In the genomic region with DNA sequence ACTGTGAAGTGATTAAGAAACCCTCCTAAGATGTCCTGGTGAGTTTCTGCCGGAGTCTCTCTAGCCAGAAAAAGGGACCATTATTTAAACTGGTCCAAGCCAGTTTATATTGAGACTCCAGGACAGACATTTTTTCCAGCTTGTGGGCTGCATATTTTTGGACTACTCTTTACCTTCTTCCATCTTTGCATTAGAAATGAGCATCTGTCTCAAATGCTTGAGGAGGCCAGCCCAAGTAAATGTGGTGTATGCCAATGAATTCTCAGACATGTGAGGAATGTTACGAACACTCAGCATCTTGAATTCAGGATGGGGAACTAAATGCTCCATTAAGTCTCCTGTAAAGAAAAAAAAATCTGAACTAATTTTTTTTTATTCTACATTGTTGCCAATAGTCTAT, we compare ENCODE assay signal across 25 cellular contexts.
"Had no signal": no experiment of that assay in that cellular context is flagged by ENCODE, and none has a peak within 500 bp of the region (broad histone marks: within the 10 kb centered on the region; RNA-seq: fewer than 3 reads in every experiment).

No MANE protein-coding gene starts in this region.

- DNase-seq: islet precursor cell; left ventricle myocardium inferior; mesendoderm; naive B cell; natural killer cell; nephron progenitor cell; ovary; retina; right cardiac atrium; small intestine; spleen; stimulated activated CD4-positive, alpha-beta T cell treated with anti-CD3 and anti-CD28 coated beads, Interleukin-4, amount 100 ng/mL, for 24 hours; stimulated activated naive CD4-positive, alpha-beta T cell; trophoblast cell; upper lobe of right lung had no signal

- H3K9me3 ChIP-seq: left ventricle myocardium inferior, ovary, spleen, suprapubic skin, thoracic aorta, tibial artery, upper lobe of right lung had no signal

- H3K27ac Mint-ChIP-seq: mesothelial cell of epicardium; natural killer cell; nephron progenitor cell; neural progenitor cell; progenitor cell of endocrine pancreas; stimulated activated effector memory CD8-positive, alpha-beta T cell treated with anti-CD3 and anti-CD28 coated beads, Interleukin-12 subunit alpha, Interleukin-12 subunit beta, amount 100 ng/mL, for 72 hours; stimulated activated naive CD8-positive, alpha-beta T cell treated with anti-CD3 and anti-CD28 coated beads, Interleukin-15, Interleukin-2, amounts not matched to agents 100 ng/mL and 50 ng/mL, for 24 hours had no signal

- H3K27me3 ChIP-seq: neural progenitor cell, ovary, spleen, suprapubic skin, tibial artery, upper lobe of right lung had no signal

- H3K27me3 Mint-ChIP-seq: naive B cell; progenitor cell of endocrine pancreas; stimulated activated naive CD8-positive, alpha-beta T cell treated with anti-CD3 and anti-CD28 coated beads, Interleukin-15, Interleukin-2, amounts not matched to agents 100 ng/mL and 50 ng/mL, for 24 hours had no signal

- H3K9me3 Mint-ChIP-seq: mesothelial cell of epicardium; naive B cell; natural killer cell; nephron progenitor cell; neural progenitor cell; stimulated activated effector memory CD8-positive, alpha-beta T cell treated with anti-CD3 and anti-CD28 coated beads, Interleukin-12 subunit alpha, Interleukin-12 subunit beta, amount 100 ng/mL, for 72 hours; stimulated activated naive CD8-positive, alpha-beta T cell treated with anti-CD3 and anti-CD28 coated beads, Interleukin-15, Interleukin-2, amounts not matched to agents 100 ng/mL and 50 ng/mL, for 24 hours had no signal

- FAIRE-seq: small intestine had no signal

- H3K4me2 ChIP-seq: neural progenitor cell had no signal

- H3K9ac ChIP-seq: neural progenitor cell had no signal

- H3K4me3 Mint-ChIP-seq: mesothelial cell of epicardium; naive B cell; natural killer cell; nephron progenitor cell; neural progenitor cell; stimulated activated effector memory CD8-positive, alpha-beta T cell treated with anti-CD3 and anti-CD28 coated beads, Interleukin-12 subunit alpha, Interleukin-12 subunit beta, amount 100 ng/mL, for 72 hours; stimulated activated naive CD8-positive, alpha-beta T cell treated with anti-CD3 and anti-CD28 coated beads, Interleukin-15, Interleukin-2, amounts not matched to agents 100 ng/mL and 50 ng/mL, for 24 hours had no signal

- H3K4me3 ChIP-seq: left ventricle myocardium inferior, lung, neural progenitor cell, ovary, spleen, suprapubic skin, thoracic aorta, tibial artery, upper lobe of right lung had no signal

- H3K4me1 Mint-ChIP-seq: naive B cell; natural killer cell; nephron progenitor cell; neural progenitor cell; stimulated activated effector memory CD8-positive, alpha-beta T cell treated with anti-CD3 and anti-CD28 coated beads, Interleukin-12 subunit alpha, Interleukin-12 subunit beta, amount 100 ng/mL, for 72 hours had no signal

- ATAC-seq: natural killer cell; right cardiac atrium; sciatic nerve; stimulated activated effector memory CD8-positive, alpha-beta T cell treated with anti-CD3 and anti-CD28 coated beads, Interleukin-12 subunit alpha, Interleukin-12 subunit beta, amount 100 ng/mL, for 72 hours; upper lobe of right lung had no signal

- H3K27ac ChIP-seq: left ventricle myocardium inferior, neural progenitor cell, ovary, spleen, suprapubic skin, tibial artery, upper lobe of right lung had no signal

- H3K36me3 ChIP-seq: neural progenitor cell, ovary had no signal

- H3K4me1 ChIP-seq: neural progenitor cell, tibial artery, upper lobe of right lung had no signal

- H2AFZ ChIP-seq: neural progenitor cell had no signal
